8 cellular contexts compared by ENCODE assay signal in genomic region chr18:69935319-69936190, GRCh38. TPM values are rescaled to one million over a fixed set of nuclear protein-coding genes. Genes with fewer than 3 reads are reported as not detected.
DNase-seq lines count a peak whose midpoint lies in the region; ATAC-seq lines count a peak whose summit lies in the region.

No MANE protein-coding gene starts in this region.

- peak; percentile 29 for DNase-seq in GM19240 (ENCODE audit: insufficient read length, low spot score)
- peak; percentile 90 for DNase-seq in activated CD8-positive, alpha-beta T cell treated with anti-CD3 and anti-CD28 coated beads, Interleukin-2, amount 10 ng/mL, durations not matched to agents 7 days and 5 days
- peak; percentile 31 for DNase-seq in kidney tubule cell (ENCODE audit: low spot score)
- DNase-seq in ureter (ENCODE audit: low spot score), result no peak
- DNase-seq in SKM-1 (lab: John Stamatoyannopoulos, UW; ENCODE audit: unreplicated experiment), result no peak
- no peak for DNase-seq in NCI-H446 (lab: John Stamatoyannopoulos, UW)

- no peak overlapping the region for H3K27ac Mint-ChIP-seq in activated CD8-positive, alpha-beta T cell treated with anti-CD3 and anti-CD28 coated beads, Interleukin-2, amount 10 ng/mL, durations not matched to agents 7 days and 5 days
- no peak overlapping the region for H3K27ac Mint-ChIP-seq in stimulated activated memory B cell treated with anti-CD40 and anti-IgM and Interleukin-4, amounts not matched to agents 10 μg/mL and 1 μg/mL and 100 μg/mL, for 72 hours

- CTCF ChIA-PET in activated CD8-positive, alpha-beta T cell treated with anti-CD3 and anti-CD28 coated beads, Interleukin-2, amount 10 ng/mL, durations not matched to agents 7 days and 5 days (lab: Charles Lee), result interaction anchor here (0.7 to 4.1 kb wide), 8 partner anchors 10 to 152 kb away, joined by 3 to 33 read pairs (median 4); partner anchors contain the start of gene CD226

- peaks cover 48% of the 10 kb centered on the region for H3K36me3 Mint-ChIP-seq in activated CD8-positive, alpha-beta T cell treated with anti-CD3 and anti-CD28 coated beads, Interleukin-2, amount 10 ng/mL, durations not matched to agents 7 days and 5 days (ENCODE audit: low read depth)
- peaks cover 21% of the 10 kb centered on the region for H3K36me3 Mint-ChIP-seq in stimulated activated memory B cell treated with anti-CD40 and anti-IgM and Interleukin-4, amounts not matched to agents 10 μg/mL and 1 μg/mL and 100 μg/mL, for 72 hours

- H3K9me3 Mint-ChIP-seq in activated CD8-positive, alpha-beta T cell treated with anti-CD3 and anti-CD28 coated beads, Interleukin-2, amount 10 ng/mL, durations not matched to agents 7 days and 5 days (ENCODE audit: insufficient read depth), result peaks cover 9% of the 10 kb centered on the region
- H3K9me3 Mint-ChIP-seq in stimulated activated memory B cell treated with anti-CD40 and anti-IgM and Interleukin-4, amounts not matched to agents 10 μg/mL and 1 μg/mL and 100 μg/mL, for 72 hours, result peaks cover 7% of the 10 kb centered on the region

- H3K27me3 Mint-ChIP-seq in activated CD8-positive, alpha-beta T cell treated with anti-CD3 and anti-CD28 coated beads, Interleukin-2, amount 10 ng/mL, durations not matched to agents 7 days and 5 days (ENCODE audit: low read depth), result no peaks in the 10 kb centered on the region
- H3K27me3 Mint-ChIP-seq in stimulated activated memory B cell treated with anti-CD40 and anti-IgM and Interleukin-4, amounts not matched to agents 10 μg/mL and 1 μg/mL and 100 μg/mL, for 72 hours, result no peaks in the 10 kb centered on the region

- H3K4me1 Mint-ChIP-seq in activated CD8-positive, alpha-beta T cell treated with anti-CD3 and anti-CD28 coated beads, Interleukin-2, amount 10 ng/mL, durations not matched to agents 7 days and 5 days (ENCODE audit: low read depth), result peaks cover 16% of the 10 kb centered on the region
- peaks cover 8% of the 10 kb centered on the region for H3K4me1 Mint-ChIP-seq in stimulated activated memory B cell treated with anti-CD40 and anti-IgM and Interleukin-4, amounts not matched to agents 10 μg/mL and 1 μg/mL and 100 μg/mL, for 72 hours

- ATAC-seq in HG03159 (IDR thresholded peaks at IDR 0.05; ENCODE audit: unreplicated experiment), result peak; percentile 90
- peak; percentile 96 for ATAC-seq in activated CD8-positive, alpha-beta T cell treated with anti-CD3 and anti-CD28 coated beads, Interleukin-2, amount 10 ng/mL, durations not matched to agents 7 days and 5 days
- peak; percentile 96 for ATAC-seq in stimulated activated memory B cell treated with anti-CD40 and anti-IgM and Interleukin-4, amounts not matched to agents 10 μg/mL and 1 μg/mL and 100 μg/mL, for 72 hours

- no peak overlapping the region for H3K4me3 Mint-ChIP-seq in activated CD8-positive, alpha-beta T cell treated with anti-CD3 and anti-CD28 coated beads, Interleukin-2, amount 10 ng/mL, durations not matched to agents 7 days and 5 days
- no peak overlapping the region for H3K4me3 Mint-ChIP-seq in stimulated activated memory B cell treated with anti-CD40 and anti-IgM and Interleukin-4, amounts not matched to agents 10 μg/mL and 1 μg/mL and 100 μg/mL, for 72 hours

- POLR2A ChIA-PET in activated CD8-positive, alpha-beta T cell treated with anti-CD3 and anti-CD28 coated beads, Interleukin-2, amount 10 ng/mL, durations not matched to agents 7 days and 5 days (lab: Charles Lee), result interaction anchor here (1.0 to 3.4 kb wide), 12 partner anchors 9 to 48 kb away, joined by 3 to 29 read pairs (median 5); partner anchors contain the start of gene CD226

RNA-seq across cellular contexts. Expression of gene CD226, which starts 12.1 kb away (rescaled TPM):
- total RNA-seq in activated CD8-positive, alpha-beta T cell treated with anti-CD3 and anti-CD28 coated beads, Interleukin-2, amount 10 ng/mL, durations not matched to agents 7 days and 5 days, result 10 to 100 TPM; 47.6 to 52.2 TPM
- 2.4 TPM for total RNA-seq in ureter

Comparison
In these comparisons a context has a peak if more than half of its experiments do, and no peak if none do; other contexts are left out.
1. DNase-seq: peak in GM19240 (single experiment), activated CD8-positive, alpha-beta T cell treated with anti-CD3 and anti-CD28 coated beads, Interleukin-2, amount 10 ng/mL, durations not matched to agents 7 days and 5 days (single experiment) and kidney tubule cell (single experiment); none in ureter (single experiment), SKM-1 (single experiment) and NCI-H446 (0 of 2).
2. RNA of gene CD226, which starts 12.1 kb away (total RNA-seq): 47.6 to 52.2 TPM in activated CD8-positive, alpha-beta T cell treated with anti-CD3 and anti-CD28 coated beads, Interleukin-2, amount 10 ng/mL, durations not matched to agents 7 days and 5 days; 2.4 TPM in ureter (single experiment); every median in the first group is over 10 times any median in the second.
3. Peak in every context shown above with its lines, with median percentiles within 50 percentile points of each other: ATAC-seq.